8 cellular contexts compared by ENCODE assay signal in the genomic region with DNA sequence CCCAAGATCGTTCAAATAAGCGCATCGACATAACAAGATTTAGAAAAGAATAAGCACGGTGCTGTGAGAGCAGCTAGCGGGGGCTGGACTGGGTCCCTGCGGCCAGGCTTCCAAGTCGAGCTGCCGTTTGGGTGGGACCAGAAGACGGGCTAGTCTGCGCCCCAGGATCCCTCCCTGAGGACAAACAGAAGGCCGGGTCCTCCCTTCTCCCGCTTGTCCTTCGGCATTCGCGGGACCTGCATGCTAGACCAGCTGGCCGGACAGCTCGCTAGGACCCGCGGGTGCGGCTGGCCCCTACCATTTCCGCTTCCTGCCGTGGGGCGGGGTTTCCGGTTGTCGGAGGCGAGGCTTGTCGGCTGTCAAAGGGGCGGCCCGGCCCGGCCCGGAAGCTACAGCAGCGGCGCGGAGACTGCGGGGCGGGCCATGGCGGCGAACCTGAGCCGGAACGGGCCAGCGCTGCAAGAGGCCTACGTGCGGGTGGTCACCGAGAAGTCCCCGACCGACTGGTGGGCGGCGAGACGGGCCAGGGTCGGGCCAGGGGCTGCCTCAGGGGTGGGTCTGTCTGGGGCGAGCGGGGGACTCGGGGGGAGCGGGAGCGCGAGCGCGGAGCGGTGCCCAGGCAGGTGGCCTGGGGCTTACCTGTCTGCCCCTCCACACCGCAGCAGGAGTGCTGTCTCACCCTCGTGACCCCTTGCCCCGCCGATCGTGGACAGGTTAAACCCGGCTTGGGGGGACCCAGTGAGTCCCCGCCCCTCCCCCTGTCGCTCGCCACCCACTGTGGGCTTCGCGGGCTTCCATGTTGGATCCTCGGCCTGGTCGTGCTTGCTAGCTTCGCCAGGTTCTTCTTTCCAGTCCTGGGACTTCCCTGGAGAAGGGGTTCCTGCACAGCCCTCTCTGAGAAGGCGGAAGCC. TPM values are rescaled to one million over a fixed set of nuclear protein-coding genes. Genes with fewer than 3 reads are reported as not detected.
A peak's percentile ranks its signal among the peaks of the same experiment; 100 is the strongest.
DNase-seq lines count a peak whose midpoint lies in the region; ATAC-seq, FAIRE-seq and TF ChIP-seq lines count a peak whose summit lies in the region.

TSS of gene DBNL (plus strand) at position 388 of the 911 bp plus-strand sequence. CDS start at position 424, 36 bp downstream.

- ATAC-seq in gastroesophageal sphincter, result peak; percentile 91

- no peaks in the 10 kb centered on the region for H3K27me3 Mint-ChIP-seq in activated naive CD4-positive, alpha-beta T cell treated with anti-CD3 and anti-CD28 coated beads, Interleukin-2, amount 10 ng/mL, durations not matched to agents 7 days and 5 days

- peak within 1 kb of the TSS; percentile 92 for H3K9ac ChIP-seq in ES-I3 (ENCODE audit: low read depth, low read length)

- no peaks in the 10 kb centered on the region for H3K36me3 ChIP-seq in ES-I3 (ENCODE audit: insufficient read depth, low read length)
- H3K36me3 ChIP-seq in gastroesophageal sphincter, result peaks cover 0 to 21% of the 10 kb centered on the region in 2 donors

- H3K27ac Mint-ChIP-seq in activated naive CD4-positive, alpha-beta T cell treated with anti-CD3 and anti-CD28 coated beads, Interleukin-2, amount 10 ng/mL, durations not matched to agents 7 days and 5 days, result peak within 1 kb of the TSS; percentile 88

- no peak for FAIRE-seq in H54 (lab: Jason Lieb, UNC)

- DNase-seq in H54 (ENCODE audit: insufficient read length, low spot score) (peak; percentile 100), M059J (ENCODE audit: low read depth) (peak; percentile 90), SK-N-DZ (ENCODE audit: low spot score) (peak; percentile 87), nucleus accumbens (lab: John Stamatoyannopoulos, UW) (peak in 55 of 56 donors; percentile 61 to 98 (median 91)), superior temporal gyrus (ENCODE audit: extremely low spot score) (peak; percentile 95)
- DNase-seq in activated naive CD4-positive, alpha-beta T cell treated with anti-CD3 and anti-CD28 coated beads, Interleukin-2, amount 10 ng/mL, durations not matched to agents 7 days and 5 days, result peak; percentile 96

- H3K4me3 Mint-ChIP-seq in activated naive CD4-positive, alpha-beta T cell treated with anti-CD3 and anti-CD28 coated beads, Interleukin-2, amount 10 ng/mL, durations not matched to agents 7 days and 5 days, result peak within 1 kb of the TSS; percentile 75

- H3K27me3 ChIP-seq in gastroesophageal sphincter, result no peaks in the 10 kb centered on the region

- H3K9me3 ChIP-seq in ES-I3 (ENCODE audit: control insufficient read depth, insufficient read depth, low read length), result no peaks in the 10 kb centered on the region
- H3K9me3 ChIP-seq in gastroesophageal sphincter, result no peaks in the 10 kb centered on the region

- peak; percentile 97 for TF ChIP-seq POLR2A in H54 (IDR thresholded peaks at IDR 0.05; ENCODE audit: low read depth, low read length)
- peak; percentile 65 to 81 for TF ChIP-seq POLR2A in gastroesophageal sphincter (IDR thresholded peaks at IDR 0.05)

- H3K27ac ChIP-seq in gastroesophageal sphincter, result peak within 1 kb of the TSS; percentile 69 to 94 (median 90)

- CTCF ChIA-PET in activated naive CD4-positive, alpha-beta T cell treated with anti-CD3 and anti-CD28 coated beads, Interleukin-2, amount 10 ng/mL, durations not matched to agents 7 days and 5 days (lab: Charles Lee), result no interaction called here

- H3K36me3 Mint-ChIP-seq in activated naive CD4-positive, alpha-beta T cell treated with anti-CD3 and anti-CD28 coated beads, Interleukin-2, amount 10 ng/mL, durations not matched to agents 7 days and 5 days, result peaks cover 37% of the 10 kb centered on the region

- 0% methylated on average over 8 to 10 of the region's 74 CpGs for WGBS in gastroesophageal sphincter (ENCODE audit: low coverage in 1 of 2), 2 donors

- no peak for TF ChIP-seq CTCF in gastroesophageal sphincter (IDR thresholded peaks at IDR 0.05)

- H3K4me1 ChIP-seq in ES-I3 (ENCODE audit: insufficient read depth, low read length), result no peaks in the 10 kb centered on the region
- peaks cover 0 to 62% (median 9%) of the 10 kb centered on the region in 3 donors for H3K4me1 ChIP-seq in gastroesophageal sphincter

- H3K4me1 Mint-ChIP-seq in activated naive CD4-positive, alpha-beta T cell treated with anti-CD3 and anti-CD28 coated beads, Interleukin-2, amount 10 ng/mL, durations not matched to agents 7 days and 5 days, result peaks cover 61% of the 10 kb centered on the region

- TF ChIP-seq EP300 in gastroesophageal sphincter (IDR thresholded peaks at IDR 0.05), result no peak

- H3K9me3 Mint-ChIP-seq in activated naive CD4-positive, alpha-beta T cell treated with anti-CD3 and anti-CD28 coated beads, Interleukin-2, amount 10 ng/mL, durations not matched to agents 7 days and 5 days, result no peaks in the 10 kb centered on the region

- peak within 1 kb of the TSS; percentile 79 to 98 for H3K4me3 ChIP-seq in gastroesophageal sphincter

RNA-seq across cellular contexts. Expression of gene DBNL, which starts in this region (rescaled TPM):
- total RNA-seq in M059J (2014; rRNA removed; shearing (Covaris generic)), result 110 and 183 TPM in 2 replicates
- 81.4 and 90.8 TPM in 2 replicates for polyA plus RNA-seq in SK-N-DZ (2014; cell fraction: cytosol; rRNA removed)
- 75.7 and 85.6 TPM in 2 replicates for polyA plus RNA-seq in SK-N-DZ (2014; cell fraction: nucleus; rRNA removed)
- total RNA-seq in gastroesophageal sphincter, result 100 to 1,000 TPM in 3 of 4 donors, 10 to 100 TPM in 1; 92.2 to 132 (median 124) TPM

Comparison
In these comparisons a context has a peak if more than half of its experiments do, and no peak if none do; other contexts are left out.
1. Peak in every context shown above with its lines: DNase-seq, ATAC-seq, H3K4me3 ChIP-seq and H3K27ac ChIP-seq.